In the genomic region with DNA sequence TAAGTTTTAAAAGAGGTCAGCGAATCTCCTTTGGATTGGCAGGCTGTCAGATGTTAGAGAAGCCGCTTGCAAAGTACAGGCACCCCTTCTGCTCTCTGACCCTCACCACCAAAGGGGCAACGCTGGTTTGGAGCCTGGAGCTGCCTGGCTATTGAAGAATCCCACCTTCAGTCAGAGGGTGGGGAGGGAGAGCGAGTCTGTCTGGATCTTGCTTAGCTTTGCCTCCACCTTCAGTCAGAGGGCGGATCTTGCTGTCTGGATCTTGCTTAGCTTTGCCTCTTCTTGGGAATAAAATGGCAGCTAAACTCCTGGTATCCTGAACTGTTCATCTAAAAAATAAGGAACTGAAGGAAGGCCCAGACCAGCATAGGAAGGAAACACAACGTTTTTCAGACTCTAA, we compare ENCODE assay signal across 21 cellular contexts. TPM values are rescaled to one million over a fixed set of nuclear protein-coding genes. Genes with fewer than 3 reads are reported as not detected.
"Had no signal": no experiment of that assay in that cellular context is flagged by ENCODE, and none has a peak within 500 bp of the region (broad histone marks: within the 10 kb centered on the region; RNA-seq: fewer than 3 reads in every experiment).

No MANE protein-coding gene starts in this region.

- ATAC-seq: body of pancreas; left lobe of liver; naive thymus-derived CD4-positive, alpha-beta T cell had no signal

- H3K36me3 ChIP-seq: colonic mucosa, heart left ventricle, thyroid gland had no signal

- H3K4me3 ChIP-seq: body of pancreas, colonic mucosa, heart left ventricle, mucosa of descending colon, thyroid gland had no signal

- H3K9me3 ChIP-seq: body of pancreas, colonic mucosa, heart left ventricle, mucosa of descending colon, thyroid gland had no signal

- FAIRE-seq: frontal cortex, islet of Langerhans, TTC549 had no signal

- H3K27ac ChIP-seq: body of pancreas, colonic mucosa, heart left ventricle, thyroid gland had no signal

- H3K27me3 ChIP-seq: body of pancreas, colonic mucosa, heart left ventricle, thyroid gland had no signal

- H3K4me1 ChIP-seq: colonic mucosa, thyroid gland had no signal

- DNase-seq: activated CD4-positive, alpha-beta T cell treated with anti-CD3 and anti-CD28 coated beads, Interleukin-2, amount 50 U/mL, for 1 hour; activated CD8-positive, alpha-beta memory T cell treated with anti-CD3 and anti-CD28 coated beads for 24 hours; activated naive CD8-positive, alpha-beta T cell treated with anti-CD3 and anti-CD28 coated beads for 36 hours; amygdala; body of pancreas; central memory CD4-positive, alpha-beta T cell; colonic mucosa; effector CD4-positive, alpha-beta T cell; heart left ventricle; mammary epithelial cell; mucosa of descending colon; naive thymus-derived CD4-positive, alpha-beta T cell; stimulated activated CD4-positive, alpha-beta T cell treated with anti-CD3 and anti-CD28 coated beads, Interleukin-12 subunit alpha, Interleukin-12 subunit beta, amount 100 ng/mL, for 4 hours; stimulated activated CD4-positive, alpha-beta T cell treated with anti-CD3 and anti-CD28 coated beads, Interleukin-2, amount 100 ng/mL, for 24 hours; thyroid gland had no signal

RNA-seq across cellular contexts. Expression of a gene that starts 7.3 kb away (rescaled TPM):
- total RNA-seq: activated T-helper 1 cell treated with anti-CD3 and anti-CD28 coated beads, Interleukin-12 subunit alpha, Interleukin-12 subunit beta, Interleukin-2, Interleukin-4 antibody, amounts not matched to agents 30 ng/mL and 10 ng/mL and 1 ng/mL, durations not matched to agents 14 hours and 24 hours and 36 hours; T-helper 2 cell treated with Interferon-gamma antibody and Interleukin-4, amounts not matched to agents 100 ng/mL and 5 ng/mL, for 36 hours had no signal
